20 cellular contexts compared by ENCODE assay signal in genomic region chr3:49669352-49669751, GRCh38. TPM values are rescaled to one million over a fixed set of nuclear protein-coding genes. Genes with fewer than 3 reads are reported as not detected.
"Had no signal": no experiment of that assay in that cellular context is flagged by ENCODE, and none has a peak within 500 bp of the region (broad histone marks: within the 10 kb centered on the region; RNA-seq: fewer than 3 reads in every experiment).

No MANE protein-coding gene starts in this region.

- H3K27me3 ChIP-seq: left lung, upper lobe of left lung, uterus had no signal

- H3K4me3 ChIP-seq: esophagus muscularis mucosa, left lung, lower lobe of right lung, sigmoid colon, skin epidermis, stomach, upper lobe of left lung, uterus had no signal

- DNase-seq: effector memory CD8-positive, alpha-beta T cell; immature natural killer cell; left lung; lower lobe of right lung; midbrain; naive B cell; sigmoid colon; stimulated activated CD4-positive, alpha-beta T cell treated with anti-CD3 and anti-CD28 coated beads, Interleukin-2, amount 100 ng/mL, for 24 hours; stimulated activated CD4-positive, alpha-beta T cell treated with anti-CD3 and anti-CD28 coated beads, Interleukin-4, amount 100 ng/mL, for 4 hours; stimulated activated naive B cell treated with anti-CD40 and anti-IgM and Interleukin-4, amounts not matched to agents 10 μg/mL and 1 μg/mL and 100 μg/mL, for 72 hours; stomach; substantia nigra; upper lobe of left lung; uterus had no signal

- H3K27ac Mint-ChIP-seq: effector memory CD8-positive, alpha-beta T cell; immature natural killer cell; memory B cell; naive B cell had no signal

- H3K4me1 ChIP-seq: lower lobe of right lung, uterus had no signal

- H3K4me3 Mint-ChIP-seq: effector memory CD8-positive, alpha-beta T cell; immature natural killer cell; memory B cell; nephron; stimulated activated naive B cell treated with anti-CD40 and anti-IgM and Interleukin-4, amounts not matched to agents 10 μg/mL and 1 μg/mL and 100 μg/mL, for 72 hours had no signal

- H3K9me3 Mint-ChIP-seq: effector memory CD8-positive, alpha-beta T cell; immature natural killer cell; memory B cell; naive B cell; nephron; stimulated activated naive B cell treated with anti-CD40 and anti-IgM and Interleukin-4, amounts not matched to agents 10 μg/mL and 1 μg/mL and 100 μg/mL, for 72 hours had no signal

- H3K36me3 ChIP-seq: esophagus muscularis mucosa, left lung, lower lobe of right lung, sigmoid colon, stomach, upper lobe of left lung, uterus had no signal

- ATAC-seq: effector memory CD8-positive, alpha-beta T cell; left lung; lower lobe of right lung; stimulated activated naive B cell treated with anti-CD40 and anti-IgM and Interleukin-4, amounts not matched to agents 10 μg/mL and 1 μg/mL and 100 μg/mL, for 72 hours had no signal

- H3K36me3 Mint-ChIP-seq: immature natural killer cell, memory B cell, naive B cell had no signal

- H3K9me3 ChIP-seq: esophagus muscularis mucosa, left lung, lower lobe of right lung, sigmoid colon, stomach, upper lobe of left lung, uterus had no signal

- H3K27ac ChIP-seq: epithelial cell of prostate, esophagus muscularis mucosa, left lung, lower lobe of right lung, sigmoid colon, skin epidermis, stomach, upper lobe of left lung, uterus had no signal

RNA-seq across cellular contexts. Expression of gene AMIGO3, which starts 50.1 kb away (rescaled TPM):
- total RNA-seq: lower lobe of right lung, pulmonary artery endothelial cell, uterus had no signal
